In the genomic region with DNA sequence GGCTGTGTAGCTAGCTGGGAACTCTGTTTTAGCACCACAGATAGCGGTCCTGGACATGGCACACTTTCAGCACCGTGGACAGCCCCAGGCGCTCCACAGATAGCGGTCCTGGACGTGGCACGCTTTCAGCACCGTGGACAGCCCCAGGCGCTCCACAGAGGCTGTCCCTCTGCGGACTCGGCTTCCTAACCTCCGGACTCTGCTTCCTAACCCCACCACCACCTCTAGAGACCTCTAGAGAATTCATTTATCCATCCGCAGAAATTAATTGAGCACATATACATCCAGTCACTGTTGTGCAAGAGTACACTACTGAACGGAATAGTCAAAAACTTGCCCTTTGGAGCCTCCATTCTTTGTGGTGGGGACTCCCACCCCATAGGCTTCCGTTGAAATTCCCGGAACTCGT, we compare ENCODE assay signal across 8 cellular contexts. TPM values are rescaled to one million over a fixed set of nuclear protein-coding genes. Genes with fewer than 3 reads are reported as not detected.
DNase-seq lines count a peak whose midpoint lies in the region; ATAC-seq, FAIRE-seq and TF ChIP-seq lines count a peak whose summit lies in the region.

No MANE protein-coding gene starts in this region.

- peak; percentile 75 for DNase-seq in GM19239 (ENCODE audit: insufficient read length, low spot score)
- peak; percentile 72 for DNase-seq in SIG-M5 treated with dmso at 0.1 percent for 504 hours (lab: John Stamatoyannopoulos, UW; ENCODE audit: unreplicated experiment)
- DNase-seq in activated naive CD4-positive, alpha-beta T cell treated with Interleukin-2 at 50 U/mL for 16 hours, result peak; percentile 72
- peak; percentile 91 for DNase-seq in Right ventricle myocardium inferior (ENCODE audit: missing footprints)
- DNase-seq in prostate gland (ENCODE audit: low spot score), result peak; percentile 78
- peak; percentile 85 for DNase-seq in urothelium cell line (ENCODE audit: low spot score)
- DNase-seq in DMS 273 treated with DMSO at 0.1 percent for 48 hours (lab: John Stamatoyannopoulos, UW), result no peak

- intact Hi-C loops in Right ventricle myocardium inferior (cut with DNase I) (no loop called here), prostate gland (cut with DNase I) (no loop called here)

- H3K27ac ChIP-seq in prostate gland, result no peak overlapping the region

- no peak for TF ChIP-seq CTCF in prostate gland (IDR thresholded peaks at IDR 0.05)

- TF ChIP-seq POLR2A in prostate gland (IDR thresholded peaks at IDR 0.05), result no peak

- H3K27me3 ChIP-seq in prostate gland (replicated peaks; ENCODE audit: insufficient read depth), result peaks cover 8% of the 10 kb centered on the region

- 20% methylated on average over 16 of the region's 16 CpGs for WGBS in prostate gland

- H3K4me1 ChIP-seq in prostate gland (replicated peaks), result no peaks in the 10 kb centered on the region

- H3K4me3 ChIP-seq in prostate gland, result no peak overlapping the region

- H3K9me3 ChIP-seq in prostate gland, result no peaks in the 10 kb centered on the region

- H3K36me3 ChIP-seq in prostate gland, result no peaks in the 10 kb centered on the region

- FAIRE-seq in GM19239 (lab: Jason Lieb, UNC), result peak; percentile 47
- no peak for FAIRE-seq in urothelium cell line (lab: Jason Lieb, UNC)

- peak; percentile 92 for ATAC-seq in Right ventricle myocardium inferior
- ATAC-seq in HG03457 (IDR thresholded peaks at IDR 0.05; ENCODE audit: unreplicated experiment), result no peak

RNA-seq across cellular contexts. Expression of a gene that starts 27.4 kb away (rescaled TPM):
- total RNA-seq in Right ventricle myocardium inferior (0.08 TPM), prostate gland (1 to 10 TPM in 1 of 2 donors, under 1 TPM in 1; 0.18 to 1.5 TPM)
